In genomic region chr6:33490621-33491020, GRCh38 we compare ENCODE assay signal across 1 cellular context.
TF ChIP-seq lines count a peak whose summit lies in the region.

No MANE protein-coding gene starts in this region.

TF ChIP-seq in H1, 55 proteins besides CTCF, POLR2A, EP300 and RAD21:
- TF ChIP-seq, protein P1, sequence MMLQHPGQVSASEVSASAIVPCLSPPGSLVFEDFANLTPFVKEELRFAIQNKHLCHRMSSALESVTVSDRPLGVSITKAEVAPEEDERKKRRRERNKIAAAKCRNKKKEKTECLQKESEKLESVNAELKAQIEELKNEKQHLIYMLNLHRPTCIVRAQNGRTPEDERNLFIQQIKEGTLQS (IDR thresholded peaks at IDR 0.05; ENCODE audit: insufficient read depth, low read depth, low read length): no peak
- TF ChIP-seq GTF2F1 (IDR thresholded peaks at IDR 0.05; ENCODE audit: borderline replicate concordance, low read depth, low read length) (no peak), KDM5A (IDR thresholded peaks at IDR 0.05; ENCODE audit: low read length) (no peak), KDM1A (IDR thresholded peaks at IDR 0.05; ENCODE audit: borderline replicate concordance, low read length) (no peak), SP4 (IDR thresholded peaks at IDR 0.05; ENCODE audit: low read length) (no peak), JUND (IDR thresholded peaks at IDR 0.05; ENCODE audit: low read length) (no peak), NRF1 (IDR thresholded peaks at IDR 0.05; ENCODE audit: low read depth, low read length) (no peak), ZNF274 (IDR thresholded peaks at IDR 0.05; ENCODE audit: borderline replicate concordance, extremely low read depth, low read length) (no peak), FOSL1 (IDR thresholded peaks at IDR 0.05; ENCODE audit: insufficient read depth, low read depth, low read length) (no peak), BRCA1 (IDR thresholded peaks at IDR 0.05; ENCODE audit: low read depth, low read length) (no peak), TAF1 (IDR thresholded peaks at IDR 0.05; ENCODE audit: low read depth, low read length) (no peak), RBBP5 (IDR thresholded peaks at IDR 0.05; ENCODE audit: borderline replicate concordance, low read depth, low read length) (no peak), POLR2AphosphoS5 (IDR thresholded peaks at IDR 0.05; ENCODE audit: low read depth, low read length) (no peak), CTBP2 (IDR thresholded peaks at IDR 0.05; ENCODE audit: borderline replicate concordance, insufficient read depth, insufficient read length, low read length) (no peak), RXRA (IDR thresholded peaks at IDR 0.05; ENCODE audit: insufficient read depth, low read depth, low read length) (no peak), CBX8 (IDR thresholded peaks at IDR 0.05; ENCODE audit: borderline replicate concordance, low read depth, low read length) (no peak), EZH2 (IDR thresholded peaks at IDR 0.05; ENCODE audit: low read depth, low read length, severe bottlenecking) (no peak)
- TF ChIP-seq, protein P2, sequence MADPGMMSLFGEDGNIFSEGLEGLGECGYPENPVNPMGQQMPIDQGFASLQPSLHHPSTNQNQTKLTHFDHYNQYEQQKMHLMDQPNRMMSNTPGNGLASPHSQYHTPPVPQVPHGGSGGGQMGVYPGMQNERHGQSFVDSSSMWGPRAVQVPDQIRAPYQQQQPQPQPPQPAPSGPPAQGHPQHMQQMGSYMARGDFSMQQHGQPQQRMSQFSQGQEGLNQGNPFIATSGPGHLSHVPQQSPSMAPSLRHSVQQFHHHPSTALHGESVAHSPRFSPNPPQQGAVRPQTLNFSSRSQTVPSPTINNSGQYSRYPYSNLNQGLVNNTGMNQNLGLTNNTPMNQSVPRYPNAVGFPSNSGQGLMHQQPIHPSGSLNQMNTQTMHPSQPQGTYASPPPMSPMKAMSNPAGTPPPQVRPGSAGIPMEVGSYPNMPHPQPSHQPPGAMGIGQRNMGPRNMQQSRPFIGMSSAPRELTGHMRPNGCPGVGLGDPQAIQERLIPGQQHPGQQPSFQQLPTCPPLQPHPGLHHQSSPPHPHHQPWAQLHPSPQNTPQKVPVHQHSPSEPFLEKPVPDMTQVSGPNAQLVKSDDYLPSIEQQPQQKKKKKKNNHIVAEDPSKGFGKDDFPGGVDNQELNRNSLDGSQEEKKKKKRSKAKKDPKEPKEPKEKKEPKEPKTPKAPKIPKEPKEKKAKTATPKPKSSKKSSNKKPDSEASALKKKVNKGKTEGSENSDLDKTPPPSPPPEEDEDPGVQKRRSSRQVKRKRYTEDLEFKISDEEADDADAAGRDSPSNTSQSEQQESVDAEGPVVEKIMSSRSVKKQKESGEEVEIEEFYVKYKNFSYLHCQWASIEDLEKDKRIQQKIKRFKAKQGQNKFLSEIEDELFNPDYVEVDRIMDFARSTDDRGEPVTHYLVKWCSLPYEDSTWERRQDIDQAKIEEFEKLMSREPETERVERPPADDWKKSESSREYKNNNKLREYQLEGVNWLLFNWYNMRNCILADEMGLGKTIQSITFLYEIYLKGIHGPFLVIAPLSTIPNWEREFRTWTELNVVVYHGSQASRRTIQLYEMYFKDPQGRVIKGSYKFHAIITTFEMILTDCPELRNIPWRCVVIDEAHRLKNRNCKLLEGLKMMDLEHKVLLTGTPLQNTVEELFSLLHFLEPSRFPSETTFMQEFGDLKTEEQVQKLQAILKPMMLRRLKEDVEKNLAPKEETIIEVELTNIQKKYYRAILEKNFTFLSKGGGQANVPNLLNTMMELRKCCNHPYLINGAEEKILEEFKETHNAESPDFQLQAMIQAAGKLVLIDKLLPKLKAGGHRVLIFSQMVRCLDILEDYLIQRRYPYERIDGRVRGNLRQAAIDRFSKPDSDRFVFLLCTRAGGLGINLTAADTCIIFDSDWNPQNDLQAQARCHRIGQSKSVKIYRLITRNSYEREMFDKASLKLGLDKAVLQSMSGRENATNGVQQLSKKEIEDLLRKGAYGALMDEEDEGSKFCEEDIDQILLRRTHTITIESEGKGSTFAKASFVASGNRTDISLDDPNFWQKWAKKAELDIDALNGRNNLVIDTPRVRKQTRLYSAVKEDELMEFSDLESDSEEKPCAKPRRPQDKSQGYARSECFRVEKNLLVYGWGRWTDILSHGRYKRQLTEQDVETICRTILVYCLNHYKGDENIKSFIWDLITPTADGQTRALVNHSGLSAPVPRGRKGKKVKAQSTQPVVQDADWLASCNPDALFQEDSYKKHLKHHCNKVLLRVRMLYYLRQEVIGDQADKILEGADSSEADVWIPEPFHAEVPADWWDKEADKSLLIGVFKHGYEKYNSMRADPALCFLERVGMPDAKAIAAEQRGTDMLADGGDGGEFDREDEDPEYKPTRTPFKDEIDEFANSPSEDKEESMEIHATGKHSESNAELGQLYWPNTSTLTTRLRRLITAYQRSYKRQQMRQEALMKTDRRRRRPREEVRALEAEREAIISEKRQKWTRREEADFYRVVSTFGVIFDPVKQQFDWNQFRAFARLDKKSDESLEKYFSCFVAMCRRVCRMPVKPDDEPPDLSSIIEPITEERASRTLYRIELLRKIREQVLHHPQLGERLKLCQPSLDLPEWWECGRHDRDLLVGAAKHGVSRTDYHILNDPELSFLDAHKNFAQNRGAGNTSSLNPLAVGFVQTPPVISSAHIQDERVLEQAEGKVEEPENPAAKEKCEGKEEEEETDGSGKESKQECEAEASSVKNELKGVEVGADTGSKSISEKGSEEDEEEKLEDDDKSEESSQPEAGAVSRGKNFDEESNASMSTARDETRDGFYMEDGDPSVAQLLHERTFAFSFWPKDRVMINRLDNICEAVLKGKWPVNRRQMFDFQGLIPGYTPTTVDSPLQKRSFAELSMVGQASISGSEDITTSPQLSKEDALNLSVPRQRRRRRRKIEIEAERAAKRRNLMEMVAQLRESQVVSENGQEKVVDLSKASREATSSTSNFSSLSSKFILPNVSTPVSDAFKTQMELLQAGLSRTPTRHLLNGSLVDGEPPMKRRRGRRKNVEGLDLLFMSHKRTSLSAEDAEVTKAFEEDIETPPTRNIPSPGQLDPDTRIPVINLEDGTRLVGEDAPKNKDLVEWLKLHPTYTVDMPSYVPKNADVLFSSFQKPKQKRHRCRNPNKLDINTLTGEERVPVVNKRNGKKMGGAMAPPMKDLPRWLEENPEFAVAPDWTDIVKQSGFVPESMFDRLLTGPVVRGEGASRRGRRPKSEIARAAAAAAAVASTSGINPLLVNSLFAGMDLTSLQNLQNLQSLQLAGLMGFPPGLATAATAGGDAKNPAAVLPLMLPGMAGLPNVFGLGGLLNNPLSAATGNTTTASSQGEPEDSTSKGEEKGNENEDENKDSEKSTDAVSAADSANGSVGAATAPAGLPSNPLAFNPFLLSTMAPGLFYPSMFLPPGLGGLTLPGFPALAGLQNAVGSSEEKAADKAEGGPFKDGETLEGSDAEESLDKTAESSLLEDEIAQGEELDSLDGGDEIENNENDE (IDR thresholded peaks at IDR 0.05; ENCODE audit: insufficient replicate concordance, low read length): no peak
